Comparison of ENCODE assay signal across 22 cellular contexts in the genomic region with DNA sequence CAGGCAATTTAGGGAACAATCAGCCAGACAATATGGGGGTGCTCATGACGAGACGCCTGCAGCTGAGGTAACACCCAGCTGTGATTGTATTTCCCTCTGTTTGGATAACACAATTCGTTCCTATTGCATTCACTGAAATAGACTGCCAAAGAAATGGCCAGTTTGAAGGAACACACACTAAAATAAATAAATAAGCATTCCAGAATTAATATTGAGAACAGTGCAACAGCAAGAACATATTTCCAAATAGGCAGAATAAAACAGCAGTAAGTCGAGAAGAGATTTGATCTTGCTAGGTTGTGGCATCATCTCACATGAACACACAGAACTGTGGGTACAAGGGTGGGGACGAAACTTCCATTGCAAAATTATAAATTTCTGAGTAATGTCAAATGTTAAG.
DNase-seq lines count a peak whose midpoint lies in the region; ATAC-seq and TF ChIP-seq lines count a peak whose summit lies in the region.
"Had no signal": no experiment of that assay in that cellular context is flagged by ENCODE, and none has a peak within 500 bp of the region (broad histone marks: within the 10 kb centered on the region; RNA-seq: fewer than 3 reads in every experiment).

No MANE protein-coding gene starts in this region.

- H3K4me1 ChIP-seq in adipocyte (ENCODE audit: control insufficient read depth, insufficient read depth, low read length) (no peaks in the 10 kb centered on the region), ascending aorta (peaks cover 0 to 2% of the 10 kb centered on the region in 2 donors)
- H3K4me1 ChIP-seq: BE2C had no signal

- H3K36me3 ChIP-seq in adipocyte (ENCODE audit: control insufficient read depth, insufficient read depth, low read length, severe bottlenecking) (no peaks in the 10 kb centered on the region), ascending aorta (no peaks in the 10 kb centered on the region)
- H3K36me3 ChIP-seq: BE2C; BLaER1 treated with 17β-estradiol and CSF1 and Interleukin-3, amounts not matched to agents 10 nM and 100 nM had no signal

- H3K9me3 ChIP-seq in adipocyte (ENCODE audit: control insufficient read depth, low read length) (no peaks in the 10 kb centered on the region), ascending aorta (no peaks in the 10 kb centered on the region)
- H3K9me3 ChIP-seq: A549, BE2C had no signal

- no peak overlapping the region for H3K27ac ChIP-seq in ascending aorta
- H3K27ac ChIP-seq: A549; BLaER1 treated with 17β-estradiol and CSF1 and Interleukin-3, amounts not matched to agents 10 nM and 100 nM; GM23248 had no signal

- DNase-seq in adipocyte (ENCODE audit: low read depth) (peak; percentile 34), choroid plexus epithelial cell (ENCODE audit: low read depth) (peak; percentile 15), iris pigment epithelial cell (ENCODE audit: low read depth) (peak; percentile 2), ascending aorta (ENCODE audit: low spot score in 2 of 2) (no peak), sciatic nerve (ENCODE audit: low spot score) (no peak)
- DNase-seq: 8988T; ACHN; AML-193; BE2C; CD4-positive, alpha-beta T cell; CD8-positive, alpha-beta memory T cell; DMS 273 treated with DMSO at 0.1 percent for 48 hours; DMS79; EL; GDM1; GM23248; H7; HCEC 1CT had no signal

- ATAC-seq in sciatic nerve (no peak), HG03432 (IDR thresholded peaks at IDR 0.05; ENCODE audit: unreplicated experiment) (no peak)
- ATAC-seq: A549, GM12878 had no signal

- TF ChIP-seq CTCF in choroid plexus epithelial cell (conservative IDR thresholded peaks at IDR 0.05; ENCODE audit: low read depth, low read length) (no peak), ascending aorta (IDR thresholded peaks at IDR 0.05) (no peak)

- H3K27me3 ChIP-seq in adipocyte (replicated peaks; ENCODE audit: control insufficient read depth, insufficient read depth, low read length): no peaks in the 10 kb centered on the region
- H3K27me3 ChIP-seq in ascending aorta: no peaks in the 10 kb centered on the region
- H3K27me3 ChIP-seq: BE2C had no signal

- H3K4me3 ChIP-seq in adipocyte (ENCODE audit: low read length): no peak overlapping the region
- no peak overlapping the region for H3K4me3 ChIP-seq in choroid plexus epithelial cell (ENCODE audit: low read depth, low read length)
- peak overlapping the region in 1 of 2 donors; percentile 4 for H3K4me3 ChIP-seq in ascending aorta
- H3K4me3 ChIP-seq: A549; BLaER1 treated with 17β-estradiol and CSF1 and Interleukin-3, amounts not matched to agents 10 nM and 100 nM; GM12878; GM23248 had no signal

- intact Hi-C loops in ascending aorta (cut with DNase I) (loop anchor here (10.0 kb wide), 1 partner anchor 444 kb away; no protein-coding TSS in a partner anchor), sciatic nerve (cut with DNase I) (no loop called here)

- H3K9ac ChIP-seq in adipocyte (ENCODE audit: low read length): no peak overlapping the region
- H3K9ac ChIP-seq: BLaER1 treated with 17β-estradiol and CSF1 and Interleukin-3, amounts not matched to agents 10 nM and 100 nM; GM23248 had no signal

Comparison
In these comparisons a context has a peak if more than half of its experiments do, and no peak if none do; other contexts are left out.
1. DNase-seq: peak in adipocyte (single experiment), choroid plexus epithelial cell (single experiment) and iris pigment epithelial cell (single experiment); none in ascending aorta (0 of 2) and sciatic nerve (single experiment).